In genomic region chr15:73175382-73175781, GRCh38 we compare ENCODE assay signal across 15 cellular contexts.
DNase-seq lines count a peak whose midpoint lies in the region; TF ChIP-seq lines count a peak whose summit lies in the region.
"Had no signal": no experiment of that assay in that cellular context is flagged by ENCODE, and none has a peak within 500 bp of the region (broad histone marks: within the 10 kb centered on the region; RNA-seq: fewer than 3 reads in every experiment).

No MANE protein-coding gene starts in this region.

- peak overlapping the region; percentile 2 for H3K27ac Mint-ChIP-seq in endodermal cell
- H3K27ac Mint-ChIP-seq: CD8-positive, alpha-beta T cell had no signal

- H3K4me3 ChIP-seq in endodermal cell (ENCODE audit: low read length), result no peak overlapping the region
- no peak overlapping the region for H3K4me3 ChIP-seq in neural cell (ENCODE audit: low read length)
- H3K4me3 ChIP-seq in BE2C (ENCODE audit: low read depth, low read length), result no peak overlapping the region
- H3K4me3 ChIP-seq in Karpas-422 (ENCODE audit: low read length), result no peak overlapping the region
- H3K4me3 ChIP-seq: BLaER1 treated with 17β-estradiol and CSF1 and Interleukin-3, amounts not matched to agents 10 nM and 100 nM; GM12878; HAP-1 had no signal

- TF ChIP-seq CTCF in endodermal cell (conservative IDR thresholded peaks at IDR 0.05) (no peak), neural cell (IDR thresholded peaks at IDR 0.05; ENCODE audit: poor library complexity, severe bottlenecking) (no peak), BE2C (IDR thresholded peaks at IDR 0.05; ENCODE audit: low read depth, low read length) (no peak)

- peaks cover 2% of the 10 kb centered on the region for H3K4me1 ChIP-seq in endodermal cell (ENCODE audit: control insufficient read depth, insufficient read depth, low read length)
- H3K4me1 ChIP-seq in BE2C, result no peaks in the 10 kb centered on the region
- H3K4me1 ChIP-seq in Karpas-422 (ENCODE audit: low read length), result no peaks in the 10 kb centered on the region
- H3K4me1 ChIP-seq: BLaER1 treated with 17β-estradiol and CSF1 and Interleukin-3, amounts not matched to agents 10 nM and 100 nM; HAP-1 had no signal

- H2AFZ ChIP-seq in neural cell (ENCODE audit: low read depth, low read length) (no peak overlapping the region), Karpas-422 (ENCODE audit: low read length) (no peak overlapping the region)

- no peaks in the 10 kb centered on the region for H3F3A ChIP-seq in neural cell (ENCODE audit: insufficient read depth, low read length, poor library complexity, severe bottlenecking)

- H3K4me1 Mint-ChIP-seq in endodermal cell, result peaks cover 17% of the 10 kb centered on the region

- TF ChIP-seq RAD21 in neural cell (conservative IDR thresholded peaks at IDR 0.05), result no peak

- H3K36me3 Mint-ChIP-seq in endodermal cell (ENCODE audit: low read depth), result peaks cover 32% of the 10 kb centered on the region
- H3K36me3 Mint-ChIP-seq: CD8-positive, alpha-beta T cell had no signal

- no peaks in the 10 kb centered on the region for H3K79me2 ChIP-seq in neural cell (replicated peaks; ENCODE audit: insufficient read depth, low read length)
- no peaks in the 10 kb centered on the region for H3K79me2 ChIP-seq in Karpas-422 (ENCODE audit: low read length)

- H4K20me1 ChIP-seq in neural cell (ENCODE audit: insufficient read depth) (no peaks in the 10 kb centered on the region), Karpas-422 (ENCODE audit: insufficient read depth, low read depth, low read length) (no peaks in the 10 kb centered on the region)
- H4K20me1 ChIP-seq: BLaER1 treated with 17β-estradiol and CSF1 and Interleukin-3, amounts not matched to agents 10 nM and 100 nM had no signal

- WGBS in endodermal cell (ENCODE audit: insufficient coverage in 1 of 2, insufficient read length in 1 of 2), 2 experiments, result 60% methylated on average over 2 of the region's 3 CpGs; no CpG with 5 or more reads in 1 of the 2 experiments

- H3K9ac ChIP-seq in endodermal cell (ENCODE audit: extremely low read depth, low read length, poor library complexity, severe bottlenecking), result no peak overlapping the region
- no peak overlapping the region for H3K9ac ChIP-seq in neural cell (ENCODE audit: low read length)
- no peak overlapping the region for H3K9ac ChIP-seq in Karpas-422 (ENCODE audit: low read length)
- H3K9ac ChIP-seq: BLaER1 treated with 17β-estradiol and CSF1 and Interleukin-3, amounts not matched to agents 10 nM and 100 nM had no signal

- DNase-seq in NCI-H748 (lab: John Stamatoyannopoulos, UW; ENCODE audit: unreplicated experiment), result peak; percentile 8
- DNase-seq in NCI-H748 treated with DMSO at 0.1 percent for 48 hours (lab: John Stamatoyannopoulos, UW), result no peak
- no peak for DNase-seq in endodermal cell
- no peak for DNase-seq in NCI-H146 treated with DMSO at 0.1 percent for 48 hours (lab: John Stamatoyannopoulos, UW; ENCODE audit: unreplicated experiment)
- no peak for DNase-seq in BE2C
- no peak for DNase-seq in Karpas-422
- DNase-seq: 8988T; Calu3; CD8-positive, alpha-beta T cell; DND-41; EL had no signal

- peaks cover 35% of the 10 kb centered on the region for H3K36me3 ChIP-seq in endodermal cell (ENCODE audit: control insufficient read depth, insufficient read depth, low read length)
- H3K36me3 ChIP-seq in neural cell (ENCODE audit: insufficient read depth, low read length), result peaks cover 4% of the 10 kb centered on the region
- no peaks in the 10 kb centered on the region for H3K36me3 ChIP-seq in BE2C
- no peaks in the 10 kb centered on the region for H3K36me3 ChIP-seq in Karpas-422 (ENCODE audit: insufficient read depth, low read length)
- H3K36me3 ChIP-seq: HAP-1 had no signal

- H3K9me2 ChIP-seq in neural cell (ENCODE audit: insufficient read depth, low read length) (no peaks in the 10 kb centered on the region), Karpas-422 (replicated peaks; ENCODE audit: insufficient read depth, low read length) (no peaks in the 10 kb centered on the region)

- H3K27ac ChIP-seq in endodermal cell (ENCODE audit: low read depth, low read length) (no peak overlapping the region), neural cell (ENCODE audit: low read length) (peak overlapping the region; percentile 17), Karpas-422 (ENCODE audit: low read length) (no peak overlapping the region)
- H3K27ac ChIP-seq: BLaER1 treated with 17β-estradiol and CSF1 and Interleukin-3, amounts not matched to agents 10 nM and 100 nM had no signal

- H3K9me3 Mint-ChIP-seq in endodermal cell, result peaks cover 5% of the 10 kb centered on the region
- H3K9me3 Mint-ChIP-seq: CD8-positive, alpha-beta T cell had no signal

- H3K27me3 ChIP-seq in endodermal cell (ENCODE audit: control insufficient read depth, insufficient read depth, low read length, poor library complexity, severe bottlenecking) (no peaks in the 10 kb centered on the region), neural cell (ENCODE audit: insufficient read depth, low read depth, low read length) (no peaks in the 10 kb centered on the region), BE2C (no peaks in the 10 kb centered on the region; the same call in 1 of the 2 replicates), Karpas-422 (ENCODE audit: low read length) (no peaks in the 10 kb centered on the region)
- H3K27me3 ChIP-seq: BLaER1 treated with 17β-estradiol and CSF1 and Interleukin-3, amounts not matched to agents 10 nM and 100 nM had no signal

- H3K4me3 Mint-ChIP-seq in endodermal cell, result no peak overlapping the region
- H3K4me3 Mint-ChIP-seq: CD8-positive, alpha-beta T cell had no signal

- no peak for TF ChIP-seq EP300 in neural cell (conservative IDR thresholded peaks at IDR 0.05; ENCODE audit: poor library complexity, severe bottlenecking)

- no peaks in the 10 kb centered on the region for H3K27me3 Mint-ChIP-seq in endodermal cell (ENCODE audit: insufficient read depth)

- H3K4me2 ChIP-seq in neural cell (ENCODE audit: low read length), result no peak overlapping the region
- H3K4me2 ChIP-seq in Karpas-422 (ENCODE audit: low read depth, low read length, poor library complexity, severe bottlenecking), result no peak overlapping the region
- H3K4me2 ChIP-seq: BLaER1 treated with 17β-estradiol and CSF1 and Interleukin-3, amounts not matched to agents 10 nM and 100 nM had no signal

- H3K9me3 ChIP-seq in endodermal cell (ENCODE audit: control insufficient read depth, low read length) (peaks cover 17% of the 10 kb centered on the region), neural cell (ENCODE audit: low read length) (no peaks in the 10 kb centered on the region), BE2C (no peaks in the 10 kb centered on the region), Karpas-422 (ENCODE audit: low read length) (no peaks in the 10 kb centered on the region)
- H3K9me3 ChIP-seq: BLaER1 treated with 17β-estradiol and CSF1 and Interleukin-3, amounts not matched to agents 10 nM and 100 nM; HAP-1 had no signal

TF ChIP-seq in neural cell, 6 proteins besides CTCF, POLR2A, EP300 and RAD21:
- TF ChIP-seq SMC3 (conservative IDR thresholded peaks at IDR 0.05; ENCODE audit: poor library complexity) (no peak), POLR2AphosphoS5 (IDR thresholded peaks at IDR 0.05) (no peak), TAF1 (IDR thresholded peaks at IDR 0.05; ENCODE audit: low read depth) (no peak), EZH2 (IDR thresholded peaks at IDR 0.05; ENCODE audit: borderline replicate concordance, insufficient read depth, low read length, poor library complexity, severe bottlenecking) (no peak), MXI1 (conservative IDR thresholded peaks at IDR 0.05; ENCODE audit: poor library complexity, severe bottlenecking) (no peak)
- TF ChIP-seq, protein P1, sequence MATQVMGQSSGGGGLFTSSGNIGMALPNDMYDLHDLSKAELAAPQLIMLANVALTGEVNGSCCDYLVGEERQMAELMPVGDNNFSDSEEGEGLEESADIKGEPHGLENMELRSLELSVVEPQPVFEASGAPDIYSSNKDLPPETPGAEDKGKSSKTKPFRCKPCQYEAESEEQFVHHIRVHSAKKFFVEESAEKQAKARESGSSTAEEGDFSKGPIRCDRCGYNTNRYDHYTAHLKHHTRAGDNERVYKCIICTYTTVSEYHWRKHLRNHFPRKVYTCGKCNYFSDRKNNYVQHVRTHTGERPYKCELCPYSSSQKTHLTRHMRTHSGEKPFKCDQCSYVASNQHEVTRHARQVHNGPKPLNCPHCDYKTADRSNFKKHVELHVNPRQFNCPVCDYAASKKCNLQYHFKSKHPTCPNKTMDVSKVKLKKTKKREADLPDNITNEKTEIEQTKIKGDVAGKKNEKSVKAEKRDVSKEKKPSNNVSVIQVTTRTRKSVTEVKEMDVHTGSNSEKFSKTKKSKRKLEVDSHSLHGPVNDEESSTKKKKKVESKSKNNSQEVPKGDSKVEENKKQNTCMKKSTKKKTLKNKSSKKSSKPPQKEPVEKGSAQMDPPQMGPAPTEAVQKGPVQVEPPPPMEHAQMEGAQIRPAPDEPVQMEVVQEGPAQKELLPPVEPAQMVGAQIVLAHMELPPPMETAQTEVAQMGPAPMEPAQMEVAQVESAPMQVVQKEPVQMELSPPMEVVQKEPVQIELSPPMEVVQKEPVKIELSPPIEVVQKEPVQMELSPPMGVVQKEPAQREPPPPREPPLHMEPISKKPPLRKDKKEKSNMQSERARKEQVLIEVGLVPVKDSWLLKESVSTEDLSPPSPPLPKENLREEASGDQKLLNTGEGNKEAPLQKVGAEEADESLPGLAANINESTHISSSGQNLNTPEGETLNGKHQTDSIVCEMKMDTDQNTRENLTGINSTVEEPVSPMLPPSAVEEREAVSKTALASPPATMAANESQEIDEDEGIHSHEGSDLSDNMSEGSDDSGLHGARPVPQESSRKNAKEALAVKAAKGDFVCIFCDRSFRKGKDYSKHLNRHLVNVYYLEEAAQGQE (IDR thresholded peaks at IDR 0.05; ENCODE audit: borderline replicate concordance), result no peak
TF ChIP-seq in neural cell: peak in this region for 0.
